ENCODE assay signal across 7 cellular contexts in genomic region chr9:69175488-69175872, GRCh38. TPM values are rescaled to one million over a fixed set of nuclear protein-coding genes. Genes with fewer than 3 reads are reported as not detected.
DNase-seq lines count a peak whose midpoint lies in the region; ATAC-seq, FAIRE-seq and TF ChIP-seq lines count a peak whose summit lies in the region.

No MANE protein-coding gene starts in this region.

- no peak overlapping the region for H3K27ac ChIP-seq in iPS-20b (ENCODE audit: low read length)

- ATAC-seq in GM19023 (IDR thresholded peaks at IDR 0.05; ENCODE audit: unreplicated experiment) (peak; percentile 15), HG02759 (IDR thresholded peaks at IDR 0.05; ENCODE audit: unreplicated experiment) (peak; percentile 14), SK-N-SH treated with all-trans-retinoic acid at 6 μM for 48 hours (peak; percentile 13)

- no peaks in the 10 kb centered on the region for H3K9me3 ChIP-seq in iPS-20b (ENCODE audit: insufficient read depth, low read depth, low read length)

- DNase-seq in GM12892 (ENCODE audit: insufficient read length) (no peak), NCI-H2081 (lab: John Stamatoyannopoulos, UW) (no peak), NCI-H748 treated with DMSO at 0.1 percent for 48 hours (lab: John Stamatoyannopoulos, UW) (no peak)

- no peak for FAIRE-seq in GM12892 (lab: Jason Lieb, UNC)

- peaks cover 31% of the 10 kb centered on the region for H3K4me1 ChIP-seq in iPS-20b (ENCODE audit: insufficient read depth, low read length)

- peak overlapping the region; percentile 78 for H3K4me3 ChIP-seq in iPS-20b (ENCODE audit: low read length)

- peak overlapping the region; percentile 57; the same call in 1 of the 2 replicates for H3K9ac ChIP-seq in iPS-20b (ENCODE audit: low read depth, low read length)

- no peak for TF ChIP-seq POLR2A in GM12892 (IDR thresholded peaks at IDR 0.05; ENCODE audit: low read depth, low read length)

- no peaks in the 10 kb centered on the region for H3K36me3 ChIP-seq in iPS-20b (ENCODE audit: insufficient read depth, low read depth, low read length)

- H3K27me3 ChIP-seq in iPS-20b (ENCODE audit: insufficient read depth, low read length) = peaks cover 39% of the 10 kb centered on the region

TF ChIP-seq in SK-N-SH treated with all-trans-retinoic acid at 6 μM for 48 hours, 23 proteins besides CTCF, POLR2A, EP300 and RAD21:
- TF ChIP-seq ISL1 (CRISPR knock-in tag; IDR thresholded peaks at IDR 0.05) (no peak), ZC3H10 (CRISPR knock-in tag; IDR thresholded peaks at IDR 0.05) (no peak), POU6F1 (CRISPR knock-in tag; IDR thresholded peaks at IDR 0.05; ENCODE audit: borderline replicate concordance, low read depth) (no peak), OSR1 (CRISPR knock-in tag; IDR thresholded peaks at IDR 0.05) (no peak), ZFP3 (CRISPR knock-in tag; IDR thresholded peaks at IDR 0.05) (no peak), SNAI2 (CRISPR knock-in tag; IDR thresholded peaks at IDR 0.05) (no peak)

RNA-seq across cellular contexts. Expression of gene TJP2, which starts 1.4 kb away (rescaled TPM):
- polyA plus RNA-seq in GM12892 (2012; ENCODE audit: missing spikeins) = 33.6 TPM
